In genomic region chr10:99005254-99005653, GRCh38 we compare ENCODE assay signal across 7 cellular contexts.
"Had no signal": no experiment of that assay in that cellular context is flagged by ENCODE, and none has a peak within 500 bp of the region (broad histone marks: within the 10 kb centered on the region; RNA-seq: fewer than 3 reads in every experiment).

No MANE protein-coding gene starts in this region.

- H3K4me3 ChIP-seq: GM23248, HAP-1 had no signal

- H3K4me1 ChIP-seq: HAP-1 had no signal

- FAIRE-seq: HTR-8/SVneo had no signal

- H3K9me3 ChIP-seq: HAP-1 had no signal

- DNase-seq: GM23248, GOT3, H7, KG1 had no signal

- H3K27ac ChIP-seq: GM23248 had no signal

- H3K36me3 ChIP-seq: HAP-1 had no signal

- ATAC-seq: HCT116 had no signal

- H2AFZ ChIP-seq: GM23248 had no signal

- H3K9ac ChIP-seq: GM23248 had no signal
